9 cellular contexts compared by ENCODE assay signal in the genomic region with DNA sequence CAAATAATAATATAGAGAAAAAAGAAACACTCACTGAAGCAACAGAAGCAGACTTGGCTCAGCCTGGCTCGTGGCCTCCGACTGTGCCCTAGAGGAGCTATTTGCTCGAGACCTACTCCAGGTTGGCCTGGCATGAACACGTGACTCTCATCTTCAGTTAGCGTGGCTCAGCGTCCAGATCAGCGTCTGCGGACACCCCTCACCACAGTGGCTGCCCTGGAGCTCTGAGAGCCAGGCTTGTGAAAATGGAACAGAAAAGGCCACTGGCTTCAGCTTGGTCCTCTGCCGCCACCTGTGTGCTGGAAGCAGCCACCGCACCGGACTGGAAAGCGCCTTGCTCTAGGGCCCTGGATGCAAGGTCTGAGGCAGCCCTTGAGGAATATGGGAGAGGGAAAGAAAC.
A peak's percentile ranks its signal among the peaks of the same experiment; 100 is the strongest.
DNase-seq lines count a peak whose midpoint lies in the region; ATAC-seq and TF ChIP-seq lines count a peak whose summit lies in the region.
"Had no signal": no experiment of that assay in that cellular context is flagged by ENCODE, and none has a peak within 500 bp of the region (broad histone marks: within the 10 kb centered on the region; RNA-seq: fewer than 3 reads in every experiment).

No MANE protein-coding gene starts in this region.

- H3K4me2 ChIP-seq in OCI-LY7 (ENCODE audit: low read length): no peak overlapping the region

- DNase-seq in cardiac muscle cell (ENCODE audit: low read depth in 1 of 2, low spot score in 1 of 2) (peak; percentile 37 to 72), Right ventricle myocardium superior (no peak), HPDE6-E6E7 (ENCODE audit: extremely low spot score) (peak; percentile 4), ecto neural progenitor cell (ENCODE audit: low spot score) (peak; percentile 78), SW 1271 (lab: John Stamatoyannopoulos, UW) (no peak), EL (no peak), OCI-LY7 (ENCODE audit: low spot score) (no peak), left ventricle myocardium superior (no peak)
- DNase-seq: immature natural killer cell had no signal

- H4K20me1 ChIP-seq in OCI-LY7 (ENCODE audit: insufficient read depth, low read length): no peaks in the 10 kb centered on the region

- BruUV-seq in OCI-LY7 (replicated peaks; lab: Mats Ljungman, UMichigan): no TSS peak

- H3K36me3 ChIP-seq in cardiac muscle cell (no peaks in the 10 kb centered on the region), OCI-LY7 (ENCODE audit: insufficient read depth, low read length) (no peaks in the 10 kb centered on the region)

- ATAC-seq in Right ventricle myocardium superior (ENCODE audit: poor library complexity) (no peak), left ventricle myocardium superior (no peak)

- no peaks in the 10 kb centered on the region for H3K79me2 ChIP-seq in OCI-LY7 (ENCODE audit: insufficient read depth, low read depth, low read length)

- H3K27ac ChIP-seq in cardiac muscle cell (no peak overlapping the region), OCI-LY7 (ENCODE audit: low read depth, low read length, poor library complexity, severe bottlenecking) (no peak overlapping the region)

- POLR2A ChIA-PET in OCI-LY7 (lab: Charles Lee): no interaction called here

- H3K4me1 ChIP-seq in cardiac muscle cell (ENCODE audit: low read depth) (no peaks in the 10 kb centered on the region), OCI-LY7 (ENCODE audit: insufficient read depth, low read length, poor library complexity, severe bottlenecking) (no peaks in the 10 kb centered on the region)

- no peaks in the 10 kb centered on the region for H3K9me2 ChIP-seq in OCI-LY7 (ENCODE audit: insufficient read depth, low read length)

- TF ChIP-seq CTCF in cardiac muscle cell (IDR thresholded peaks at IDR 0.05; ENCODE audit: low read depth, low read length) (peak; percentile 39), OCI-LY7 (conservative IDR thresholded peaks at IDR 0.05; ENCODE audit: low read length) (no peak)

- CTCF ChIA-PET in OCI-LY7 (lab: Charles Lee; ENCODE audit: unreplicated experiment): no interaction called here

- H3K9me3 ChIP-seq in cardiac muscle cell (ENCODE audit: low read depth): no peaks in the 10 kb centered on the region
- no peaks in the 10 kb centered on the region for H3K9me3 ChIP-seq in OCI-LY7 (ENCODE audit: low read length)

- H2AFZ ChIP-seq in OCI-LY7 (ENCODE audit: low read length): no peak overlapping the region

- no peaks in the 10 kb centered on the region for H3K27me3 ChIP-seq in cardiac muscle cell

- intact Hi-C loops in Right ventricle myocardium superior (cut with DNase I) (no loop called here), OCI-LY7 (cut with micrococcal nuclease; ENCODE audit: unreplicated experiment) (no loop called here), left ventricle myocardium superior (cut with micrococcal nuclease) (no loop called here)

- no peak overlapping the region for H3K4me3 ChIP-seq in cardiac muscle cell
- no peak overlapping the region for H3K4me3 ChIP-seq in OCI-LY7 (ENCODE audit: low read depth, low read length, poor library complexity, severe bottlenecking)

Comparison
In these comparisons a context has a peak if more than half of its experiments do, and no peak if none do; other contexts are left out.
1. DNase-seq: peak in cardiac muscle cell (2 of 2), HPDE6-E6E7 (single experiment) and ecto neural progenitor cell (single experiment); none in Right ventricle myocardium superior (single experiment), SW 1271 (0 of 2), EL (single experiment), OCI-LY7 (single experiment) and left ventricle myocardium superior (single experiment).